In the genomic region with DNA sequence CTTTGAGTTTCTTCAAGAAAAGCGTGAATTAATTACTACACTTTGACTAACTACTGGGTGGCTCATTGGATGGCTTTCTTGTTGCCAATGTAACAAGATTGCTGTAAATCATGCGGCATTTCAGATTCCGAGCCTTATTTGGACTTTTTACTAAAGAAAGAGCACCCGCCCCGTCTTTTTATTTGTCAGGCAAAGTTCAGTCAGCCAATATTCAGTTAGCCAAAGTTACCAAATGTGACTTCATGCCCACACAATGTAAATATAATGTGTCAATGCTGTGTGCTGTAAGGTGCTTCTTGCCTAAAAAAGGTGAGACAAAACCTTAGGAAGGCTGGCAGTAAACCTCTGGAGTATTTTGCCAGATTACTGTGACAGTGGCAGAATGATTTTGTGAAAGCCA, we compare ENCODE assay signal across 22 cellular contexts. TPM values are rescaled to one million over a fixed set of nuclear protein-coding genes. Genes with fewer than 3 reads are reported as not detected.
DNase-seq lines count a peak whose midpoint lies in the region; TF ChIP-seq lines count a peak whose summit lies in the region.
"Had no signal": no experiment of that assay in that cellular context is flagged by ENCODE, and none has a peak within 500 bp of the region (broad histone marks: within the 10 kb centered on the region; RNA-seq: fewer than 3 reads in every experiment).

No MANE protein-coding gene starts in this region.

- H3K27ac ChIP-seq in osteoblast (ENCODE audit: low read depth, low read length) (peak overlapping the region; percentile 93), substantia nigra (ENCODE audit: low read depth, low read length, poor library complexity, severe bottlenecking) (no peak overlapping the region)
- H3K27ac ChIP-seq: body of pancreas, C4-2B, Peyer's patch, prostate gland, thyroid gland had no signal

- no peak overlapping the region for H3K4me3 ChIP-seq in osteoblast (ENCODE audit: insufficient read depth, low read length)
- H3K4me3 ChIP-seq: body of pancreas, gastroesophageal sphincter, Peyer's patch, prostate gland, thyroid gland had no signal

- DNase-seq in activated CD8-positive, alpha-beta memory T cell treated with anti-CD3 and anti-CD28 coated beads for 24 hours = peak; percentile 11
- DNase-seq in activated CD8-positive, alpha-beta memory T cell treated with anti-CD3 and anti-CD28 coated beads, Interleukin-2, amount 50 U/mL, for 4 hours = no peak
- DNase-seq in HFFc6 = no peak
- DNase-seq in endothelial cell (ENCODE audit: low spot score) = no peak
- no peak for DNase-seq in osteoblast (ENCODE audit: insufficient read length, low spot score, missing footprints)
- no peak for DNase-seq in G401 (ENCODE audit: low spot score)
- no peak for DNase-seq in substantia nigra (lab: John Stamatoyannopoulos, UW)
- no peak for DNase-seq in NCI-H1417 treated with DMSO at 0.1 percent for 48 hours (lab: John Stamatoyannopoulos, UW)
- DNase-seq: 8988T; activated CD4-positive, alpha-beta T cell treated with anti-CD3 and anti-CD28 coated beads, Interleukin-2, amount 10 ng/mL, durations not matched to agents 24 days and 14 days; activated naive CD4-positive, alpha-beta T cell treated with anti-CD3 and anti-CD28 coated beads, Interleukin-2, amount 50 U/mL, for 16 hours; body of pancreas; NCI-H187; NCI-H2227 treated with DMSO at 0.1 percent for 48 hours; nephron progenitor cell; Peyer's patch; stimulated activated CD4-positive, alpha-beta T cell treated with anti-CD3 and anti-CD28 coated beads, Interleukin-12 subunit alpha, Interleukin-12 subunit beta, amount 100 ng/mL, for 4 hours; thyroid gland had no signal

- H3K36me3 Mint-ChIP-seq in HFFc6 (ENCODE audit: low read depth) (peaks cover 22% of the 10 kb centered on the region), endothelial cell (ENCODE audit: low read depth, unreplicated experiment) (peaks cover 42% of the 10 kb centered on the region)

- H3K27me3 Mint-ChIP-seq in HFFc6 (ENCODE audit: insufficient read depth) (no peaks in the 10 kb centered on the region; the same call in 1 of the 2 replicates), endothelial cell (ENCODE audit: unreplicated experiment) (peaks cover 14% of the 10 kb centered on the region)
- H3K27me3 Mint-ChIP-seq: activated CD4-positive, alpha-beta T cell treated with anti-CD3 and anti-CD28 coated beads, Interleukin-2, amount 10 ng/mL, durations not matched to agents 24 days and 14 days; memory B cell had no signal

- peak overlapping the region; percentile 58 for H3K4me2 ChIP-seq in osteoblast (ENCODE audit: insufficient read depth, low read length)

- H2AFZ ChIP-seq in osteoblast (ENCODE audit: low read length) = no peak overlapping the region

- TF ChIP-seq CTCF in HFFc6 (IDR thresholded peaks at IDR 0.05) (no peak), endothelial cell (IDR thresholded peaks at IDR 0.05; ENCODE audit: unreplicated experiment) (no peak), osteoblast (IDR thresholded peaks at IDR 0.05; ENCODE audit: extremely low read depth, low read depth, low read length) (no peak)

- peaks cover 54% of the 10 kb centered on the region for H3K4me1 ChIP-seq in osteoblast (ENCODE audit: insufficient read depth, low read length)
- H3K4me1 ChIP-seq: body of pancreas, prostate gland had no signal

- peak overlapping the region; percentile 91 for H3K27ac Mint-ChIP-seq in HFFc6
- peak overlapping the region; percentile 99 for H3K27ac Mint-ChIP-seq in endothelial cell (ENCODE audit: unreplicated experiment)
- H3K27ac Mint-ChIP-seq: activated CD4-positive, alpha-beta T cell treated with anti-CD3 and anti-CD28 coated beads, Interleukin-2, amount 10 ng/mL, durations not matched to agents 24 days and 14 days; nephron progenitor cell had no signal

- no peaks in the 10 kb centered on the region for H3K9me3 Mint-ChIP-seq in HFFc6
- no peaks in the 10 kb centered on the region for H3K9me3 Mint-ChIP-seq in endothelial cell (ENCODE audit: unreplicated experiment)
- H3K9me3 Mint-ChIP-seq: memory B cell had no signal

- H4K20me1 ChIP-seq in osteoblast (ENCODE audit: insufficient read depth, low read length) = no peaks in the 10 kb centered on the region

- H3K4me1 Mint-ChIP-seq in HFFc6 (ENCODE audit: low read depth) (peaks cover 91% of the 10 kb centered on the region), endothelial cell (ENCODE audit: unreplicated experiment) (peaks cover 96% of the 10 kb centered on the region)

- H3K79me2 ChIP-seq in osteoblast (ENCODE audit: insufficient read depth, low read length) = peaks cover 77% of the 10 kb centered on the region

- in situ Hi-C loops in G401 (cut with HindIII; ENCODE audit: low sequenced_read_pairs) = no loop called here

- peaks cover 5% of the 10 kb centered on the region for H3K36me3 ChIP-seq in osteoblast (ENCODE audit: insufficient read depth, low read length)
- H3K36me3 ChIP-seq: gastroesophageal sphincter, Peyer's patch, prostate gland, thyroid gland had no signal

- no peaks in the 10 kb centered on the region for H3K27me3 ChIP-seq in osteoblast (ENCODE audit: insufficient read depth, low read length)
- H3K27me3 ChIP-seq: body of pancreas, gastroesophageal sphincter, Peyer's patch, thyroid gland had no signal

- no peaks in the 10 kb centered on the region for H3K9me3 ChIP-seq in osteoblast (ENCODE audit: low read depth, low read length)
- H3K9me3 ChIP-seq: body of pancreas, gastroesophageal sphincter, Peyer's patch, prostate gland, thyroid gland had no signal

- H3K4me3 Mint-ChIP-seq in HFFc6 (no peak overlapping the region; the same call in 1 of the 2 replicates), endothelial cell (ENCODE audit: unreplicated experiment) (peak overlapping the region; percentile 53)
- H3K4me3 Mint-ChIP-seq: activated CD4-positive, alpha-beta T cell treated with anti-CD3 and anti-CD28 coated beads, Interleukin-2, amount 10 ng/mL, durations not matched to agents 24 days and 14 days; memory B cell; nephron progenitor cell had no signal

RNA-seq across cellular contexts. Expression of gene FLI1, which starts 14.8 kb away (rescaled TPM):
- total RNA-seq in HFFc6 (2021; fragmentation: NEBNext Ultra II Directional; extraction: Animal tissue kit (Norgen Biotek cat#: 25700)) = 10 to 100 TPM; 11.0 to 24.2 (median 19.8) TPM
- 271 TPM for total RNA-seq in endothelial cell (ENCODE audit: unreplicated experiment)
- 23.5 and 23.9 TPM in 2 replicates for total RNA-seq in osteoblast
- 0.03 TPM in 1 of 2 replicates, not detected in the other for total RNA-seq in G401 (2014; rRNA removed; shearing (Covaris generic))

Comparison
In these comparisons a context has a peak if more than half of its experiments do, and no peak if none do; other contexts are left out.
1. RNA of gene FLI1, which starts 14.8 kb away (total RNA-seq): 271 TPM in endothelial cell (single experiment), 23.5 to 23.9 TPM in osteoblast and 11.0 to 24.2 TPM in HFFc6; 0.03 TPM in G401; every median in the first group is over 10 times any median in the second.